In genomic region chr7:4100148-4100547, GRCh38 we compare ENCODE assay signal across 20 cellular contexts.
DNase-seq lines count a peak whose midpoint lies in the region; TF ChIP-seq lines count a peak whose summit lies in the region.
"Had no signal": no experiment of that assay in that cellular context is flagged by ENCODE, and none has a peak within 500 bp of the region (broad histone marks: within the 10 kb centered on the region; RNA-seq: fewer than 3 reads in every experiment).

No MANE protein-coding gene starts in this region.

- no peak overlapping the region for H4K8ac ChIP-seq in H9 (replicated peaks; ENCODE audit: insufficient read length, low read depth, low read length)

- WGBS in H9 (ENCODE audit: extremely low coverage, insufficient read length, low lambda C conversion rate) = no CpG with 5 or more reads among the region's 8 CpGs
- 84 to 94% (median 87%) methylated on average over 8 of the region's 8 CpGs for WGBS in spleen, 5 donors

- no peak overlapping the region for H3T11ph ChIP-seq in H9 (ENCODE audit: low read length)

- H2BK120ac ChIP-seq in H9 (ENCODE audit: low read depth, low read length, poor library complexity, severe bottlenecking) = no peak overlapping the region

- H3K4me3 Mint-ChIP-seq in H9 = no peak overlapping the region
- no peak overlapping the region for H3K4me3 Mint-ChIP-seq in nephron progenitor cell
- H3K4me3 Mint-ChIP-seq: CD14-positive monocyte; CD4-positive, alpha-beta memory T cell; HFFc6 had no signal

- H2BK12ac ChIP-seq in H9 (ENCODE audit: insufficient read length, low read depth, low read length) = no peak overlapping the region

- no peak overlapping the region for H3K4me2 ChIP-seq in H9 (ENCODE audit: insufficient read depth, insufficient read length, low read length)

- no peaks in the 10 kb centered on the region for H4K20me1 ChIP-seq in H9 (ENCODE audit: control insufficient read depth, insufficient read depth, insufficient read length)

- no peak overlapping the region for H3K23ac ChIP-seq in H9 (ENCODE audit: insufficient read length, low read depth, low read length)

- H3K4ac ChIP-seq in H9 (ENCODE audit: low read depth, low read length) = no peak overlapping the region

- H3K9ac ChIP-seq in H9 (ENCODE audit: extremely low read depth, insufficient read length, low read length) = no peak overlapping the region
- H3K9ac ChIP-seq: GM23248 had no signal

- no peak overlapping the region for H2BK15ac ChIP-seq in H9 (ENCODE audit: low read depth, low read length)

- no peaks in the 10 kb centered on the region; the same call in 1 of the 2 replicates for H3K27me3 Mint-ChIP-seq in H9 (ENCODE audit: low read depth)
- H3K27me3 Mint-ChIP-seq in nephron progenitor cell (ENCODE audit: low read depth, poor library complexity) = peaks cover 6% of the 10 kb centered on the region

- H3K27ac Mint-ChIP-seq in H9 (peak overlapping the region in 2 of 3 experiments; percentile 28 to 76; a peak in 2 of 7 replicates), nephron progenitor cell (peak overlapping the region; percentile 49)
- H3K27ac Mint-ChIP-seq: CD14-positive monocyte; CD4-positive, alpha-beta memory T cell; HFFc6 had no signal

- H3K27ac ChIP-seq in H9 (ENCODE audit: insufficient read length, low read depth, low read length) (no peak overlapping the region), spleen (peak overlapping the region in 4 of 8 donors; percentile 51 to 84 (median 74))
- H3K27ac ChIP-seq: GM23248, HL-60 had no signal

- no peaks in the 10 kb centered on the region for H3K36me3 ChIP-seq in spleen
- H3K36me3 ChIP-seq: BE2C had no signal

- H3K9me3 ChIP-seq in H9 (ENCODE audit: control insufficient read depth, low read depth, low read length) (no peaks in the 10 kb centered on the region), spleen (peaks cover 0 to 4% (median 0%) of the 10 kb centered on the region in 8 donors)
- H3K9me3 ChIP-seq: BE2C had no signal

- no peaks in the 10 kb centered on the region for H3K27me3 ChIP-seq in H9 (ENCODE audit: insufficient read depth, low read length)
- H3K27me3 ChIP-seq in spleen (replicated peaks in 1 of 7) = no peaks in the 10 kb centered on the region
- H3K27me3 ChIP-seq: BE2C had no signal

- H3K4me3 ChIP-seq in spleen = no peak overlapping the region
- H3K4me3 ChIP-seq: GM12878, GM23248 had no signal

- peaks cover 7% of the 10 kb centered on the region in 2 experiments for H3K4me1 Mint-ChIP-seq in H9
- H3K4me1 Mint-ChIP-seq in nephron progenitor cell = peaks cover 35% of the 10 kb centered on the region
- H3K4me1 Mint-ChIP-seq: CD14-positive monocyte; CD4-positive, alpha-beta memory T cell had no signal

- no peaks in the 10 kb centered on the region for H3K79me2 ChIP-seq in H9 (ENCODE audit: insufficient read depth, low read length)

- no peak overlapping the region for H4K5ac ChIP-seq in H9 (ENCODE audit: insufficient read length, low read depth, low read length)

- H3K36me3 Mint-ChIP-seq in H9 (ENCODE audit: insufficient read depth in 1 of 3, low read depth in 3 of 3) (no peaks in the 10 kb centered on the region; a peak in 1 of 7 replicates), nephron progenitor cell (ENCODE audit: low read depth) (no peaks in the 10 kb centered on the region)
- H3K36me3 Mint-ChIP-seq: CD14-positive monocyte; CD4-positive, alpha-beta memory T cell had no signal

- H2BK20ac ChIP-seq in H9 (ENCODE audit: low read depth, low read length, poor library complexity, severe bottlenecking) = no peak overlapping the region

- no peak overlapping the region for H4K91ac ChIP-seq in H9 (ENCODE audit: insufficient read length, low read depth, low read length)

- H3K79me1 ChIP-seq in H9 (ENCODE audit: insufficient read depth, low read depth, low read length, poor library complexity, severe bottlenecking) = no peaks in the 10 kb centered on the region

- no peak overlapping the region for H2BK5ac ChIP-seq in H9 (ENCODE audit: insufficient read length, low read length)

- no peak overlapping the region; the same call in 1 of the 2 replicates for H3K14ac ChIP-seq in H9 (ENCODE audit: insufficient read depth, low read length)

- TF ChIP-seq POLR2A in spleen (IDR thresholded peaks at IDR 0.05) = no peak

- intact Hi-C loops in spleen (cut with DNase I; ENCODE audit: low total_unique reads) = no loop called here

- no peak for DNase-seq in H9
- DNase-seq in nephron progenitor cell = no peak
- peak; percentile 61 for DNase-seq in spleen
- no peak for DNase-seq in activated naive CD4-positive, alpha-beta T cell treated with anti-CD3 and anti-CD28 coated beads, Interleukin-2, amount 50 U/mL, for 16 hours
- DNase-seq in stimulated activated CD4-positive, alpha-beta T cell treated with anti-CD3 and anti-CD28 coated beads, Interleukin-1b, Interleukin-23, amount 100 ng/mL, for 48 hours = no peak
- no peak for DNase-seq in NCI-H2196 (lab: John Stamatoyannopoulos, UW; ENCODE audit: unreplicated experiment)
- DNase-seq in NCI-H1092 (lab: John Stamatoyannopoulos, UW) = no peak
- DNase-seq: ACHN; BE2C; Calu3; CD4-positive, alpha-beta memory T cell; DMS 273 treated with DMSO at 0.1 percent for 48 hours; DMS53; DND-41; EL; GM23248; HFFc6 had no signal

- no peaks in the 10 kb centered on the region for H3K23me2 ChIP-seq in H9 (ENCODE audit: insufficient read length, low read depth, low read length, poor library complexity, severe bottlenecking)

- H3K4me1 ChIP-seq in H9 (ENCODE audit: insufficient read depth, low read length) = no peaks in the 10 kb centered on the region
- H3K4me1 ChIP-seq in spleen = peaks cover 0 to 12% (median 0%) of the 10 kb centered on the region in 6 donors
- H3K4me1 ChIP-seq: BE2C had no signal

- no peak overlapping the region for H3K56ac ChIP-seq in H9 (ENCODE audit: insufficient read length, low read depth, low read length)

- H3K9me3 Mint-ChIP-seq in H9 (no peaks in the 10 kb centered on the region), nephron progenitor cell (no peaks in the 10 kb centered on the region)
- H3K9me3 Mint-ChIP-seq: CD4-positive, alpha-beta memory T cell had no signal

- TF ChIP-seq CTCF in H9 (conservative IDR thresholded peaks at IDR 0.05) (no peak), nephron progenitor cell (IDR thresholded peaks at IDR 0.05) (no peak), spleen (IDR thresholded peaks at IDR 0.05 in 8 of 11, conservative IDR thresholded peaks at IDR 0.05 in 3 of 11) (no peak)

- no peak overlapping the region for H2AFZ ChIP-seq in H9 (ENCODE audit: low read length)
- H2AFZ ChIP-seq: GM23248 had no signal

- H2AK5ac ChIP-seq in H9 (ENCODE audit: insufficient read length, low read length) = no peak overlapping the region

- H3K18ac ChIP-seq in H9 (ENCODE audit: insufficient read length, low read depth, low read length) = no peak overlapping the region
